Comparison of ENCODE assay signal across 1 cellular context in genomic region chr13:79679334-79679733, GRCh38.
TF ChIP-seq lines count a peak whose summit lies in the region.

No MANE protein-coding gene starts in this region.

TF ChIP-seq in HEK293, 187 proteins besides CTCF, POLR2A, EP300 and RAD21 (continued from another document):
- TF ChIP-seq, protein P1, sequence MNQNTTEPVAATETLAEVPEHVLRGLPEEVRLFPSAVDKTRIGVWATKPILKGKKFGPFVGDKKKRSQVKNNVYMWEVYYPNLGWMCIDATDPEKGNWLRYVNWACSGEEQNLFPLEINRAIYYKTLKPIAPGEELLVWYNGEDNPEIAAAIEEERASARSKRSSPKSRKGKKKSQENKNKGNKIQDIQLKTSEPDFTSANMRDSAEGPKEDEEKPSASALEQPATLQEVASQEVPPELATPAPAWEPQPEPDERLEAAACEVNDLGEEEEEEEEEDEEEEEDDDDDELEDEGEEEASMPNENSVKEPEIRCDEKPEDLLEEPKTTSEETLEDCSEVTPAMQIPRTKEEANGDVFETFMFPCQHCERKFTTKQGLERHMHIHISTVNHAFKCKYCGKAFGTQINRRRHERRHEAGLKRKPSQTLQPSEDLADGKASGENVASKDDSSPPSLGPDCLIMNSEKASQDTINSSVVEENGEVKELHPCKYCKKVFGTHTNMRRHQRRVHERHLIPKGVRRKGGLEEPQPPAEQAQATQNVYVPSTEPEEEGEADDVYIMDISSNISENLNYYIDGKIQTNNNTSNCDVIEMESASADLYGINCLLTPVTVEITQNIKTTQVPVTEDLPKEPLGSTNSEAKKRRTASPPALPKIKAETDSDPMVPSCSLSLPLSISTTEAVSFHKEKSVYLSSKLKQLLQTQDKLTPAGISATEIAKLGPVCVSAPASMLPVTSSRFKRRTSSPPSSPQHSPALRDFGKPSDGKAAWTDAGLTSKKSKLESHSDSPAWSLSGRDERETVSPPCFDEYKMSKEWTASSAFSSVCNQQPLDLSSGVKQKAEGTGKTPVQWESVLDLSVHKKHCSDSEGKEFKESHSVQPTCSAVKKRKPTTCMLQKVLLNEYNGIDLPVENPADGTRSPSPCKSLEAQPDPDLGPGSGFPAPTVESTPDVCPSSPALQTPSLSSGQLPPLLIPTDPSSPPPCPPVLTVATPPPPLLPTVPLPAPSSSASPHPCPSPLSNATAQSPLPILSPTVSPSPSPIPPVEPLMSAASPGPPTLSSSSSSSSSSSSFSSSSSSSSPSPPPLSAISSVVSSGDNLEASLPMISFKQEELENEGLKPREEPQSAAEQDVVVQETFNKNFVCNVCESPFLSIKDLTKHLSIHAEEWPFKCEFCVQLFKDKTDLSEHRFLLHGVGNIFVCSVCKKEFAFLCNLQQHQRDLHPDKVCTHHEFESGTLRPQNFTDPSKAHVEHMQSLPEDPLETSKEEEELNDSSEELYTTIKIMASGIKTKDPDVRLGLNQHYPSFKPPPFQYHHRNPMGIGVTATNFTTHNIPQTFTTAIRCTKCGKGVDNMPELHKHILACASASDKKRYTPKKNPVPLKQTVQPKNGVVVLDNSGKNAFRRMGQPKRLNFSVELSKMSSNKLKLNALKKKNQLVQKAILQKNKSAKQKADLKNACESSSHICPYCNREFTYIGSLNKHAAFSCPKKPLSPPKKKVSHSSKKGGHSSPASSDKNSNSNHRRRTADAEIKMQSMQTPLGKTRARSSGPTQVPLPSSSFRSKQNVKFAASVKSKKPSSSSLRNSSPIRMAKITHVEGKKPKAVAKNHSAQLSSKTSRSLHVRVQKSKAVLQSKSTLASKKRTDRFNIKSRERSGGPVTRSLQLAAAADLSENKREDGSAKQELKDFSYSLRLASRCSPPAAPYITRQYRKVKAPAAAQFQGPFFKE (tag by site-specific recombination; IDR thresholded peaks at IDR 0.05; ENCODE audit: borderline replicate concordance) = no peak
- TF ChIP-seq ZBTB21 (tag by site-specific recombination; IDR thresholded peaks at IDR 0.05) (no peak), ZFP37 (tag by site-specific recombination; IDR thresholded peaks at IDR 0.05) (peak; percentile 62; the same call in 1 of the 2 replicates), ZNF341 (tag by site-specific recombination; IDR thresholded peaks at IDR 0.05; ENCODE audit: low read depth) (no peak), ZNF16 (tag by site-specific recombination; IDR thresholded peaks at IDR 0.05; ENCODE audit: low read depth) (peak; percentile 98), ZNF155 (tag by site-specific recombination; IDR thresholded peaks at IDR 0.05) (no peak), ZNF654 (tag by site-specific recombination; IDR thresholded peaks at IDR 0.05; ENCODE audit: low read depth) (peak; percentile 84), ZNF2 (tag by site-specific recombination; IDR thresholded peaks at IDR 0.05) (peak; percentile 73; the same call in 1 of the 2 replicates)
- TF ChIP-seq, protein P2, sequence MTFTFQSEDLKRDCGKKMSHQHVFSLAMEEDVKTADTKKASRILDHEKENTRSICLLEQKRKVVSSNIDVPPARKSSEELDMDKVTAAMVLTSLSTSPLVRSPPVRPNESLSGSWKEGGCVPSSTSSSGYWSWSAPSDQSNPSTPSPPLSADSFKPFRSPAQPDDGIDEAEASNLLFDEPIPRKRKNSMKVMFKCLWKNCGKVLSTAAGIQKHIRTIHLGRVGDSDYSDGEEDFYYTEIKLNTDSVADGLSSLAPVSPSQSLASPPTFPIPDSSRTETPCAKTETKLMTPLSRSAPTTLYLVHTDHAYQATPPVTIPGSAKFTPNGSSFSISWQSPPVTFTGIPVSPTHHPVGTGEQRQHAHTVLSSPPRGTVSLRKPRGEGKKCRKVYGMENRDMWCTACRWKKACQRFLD (tag by site-specific recombination; IDR thresholded peaks at IDR 0.05) = no peak
